Comparison of ENCODE assay signal across 16 cellular contexts in genomic region chr2:40372278-40372580, GRCh38.
DNase-seq lines count a peak whose midpoint lies in the region; ATAC-seq, FAIRE-seq and TF ChIP-seq lines count a peak whose summit lies in the region.
"Had no signal": no experiment of that assay in that cellular context is flagged by ENCODE, and none has a peak within 500 bp of the region (broad histone marks: within the 10 kb centered on the region; RNA-seq: fewer than 3 reads in every experiment).

No MANE protein-coding gene starts in this region.

- H3K4me3 ChIP-seq in adipocyte (ENCODE audit: low read length), result peak overlapping the region; percentile 47
- H3K4me3 ChIP-seq in iPS-20b (ENCODE audit: low read length), result no peak overlapping the region
- no peak overlapping the region for H3K4me3 ChIP-seq in skeletal muscle satellite cell (ENCODE audit: low read length)
- H3K4me3 ChIP-seq: coronary artery, lower lobe of right lung, upper lobe of left lung had no signal

- H3K36me3 ChIP-seq in adipocyte (ENCODE audit: control insufficient read depth, insufficient read depth, low read length, severe bottlenecking) (no peaks in the 10 kb centered on the region), iPS-20b (ENCODE audit: insufficient read depth, low read depth, low read length) (no peaks in the 10 kb centered on the region), skeletal muscle satellite cell (ENCODE audit: insufficient read depth, low read length) (no peaks in the 10 kb centered on the region)
- H3K36me3 ChIP-seq: lower lobe of right lung, upper lobe of left lung had no signal

- DNase-seq in H54 (ENCODE audit: insufficient read length, low spot score), result no peak
- no peak for DNase-seq in adipocyte (ENCODE audit: low read depth)
- DNase-seq in stimulated activated CD4-positive, alpha-beta T cell treated with anti-CD3 and anti-CD28 coated beads, Interleukin-4, amount 100 ng/mL, for 4 hours, result no peak
- DNase-seq in GM19239 (ENCODE audit: insufficient read length, low spot score), result no peak
- no peak for DNase-seq in NCI-H1417 treated with DMSO at 0.1 percent for 48 hours (lab: John Stamatoyannopoulos, UW)
- DNase-seq: activated B cell treated with CpG ODN at 0.5 μM for 24 hours, lower lobe of right lung, NCI-H1048, occipital lobe, SW 1271, upper lobe of left lung had no signal

- peak overlapping the region; percentile 55 for H3K9ac ChIP-seq in adipocyte (ENCODE audit: low read length)
- H3K9ac ChIP-seq in iPS-20b (ENCODE audit: low read depth, low read length), result 0 out of 2 replicates have a peak overlapping the region, but pooled peaks have one; percentile 1
- peak overlapping the region; percentile 69 for H3K9ac ChIP-seq in skeletal muscle satellite cell (ENCODE audit: low read depth, low read length)

- H3K4me1 ChIP-seq in adipocyte (ENCODE audit: control insufficient read depth, insufficient read depth, low read length) (peaks cover 34% of the 10 kb centered on the region), iPS-20b (ENCODE audit: insufficient read depth, low read length) (peaks cover 7% of the 10 kb centered on the region; the same call in 1 of the 2 replicates), skeletal muscle satellite cell (ENCODE audit: control insufficient read depth, insufficient read depth, low read length) (peaks cover 52% of the 10 kb centered on the region)
- H3K4me1 ChIP-seq: lower lobe of right lung had no signal

- H3K27me3 ChIP-seq in adipocyte (replicated peaks; ENCODE audit: control insufficient read depth, insufficient read depth, low read length) (no peaks in the 10 kb centered on the region), iPS-20b (ENCODE audit: insufficient read depth, low read length) (no peaks in the 10 kb centered on the region), skeletal muscle satellite cell (ENCODE audit: control insufficient read depth, insufficient read depth, low read length) (no peaks in the 10 kb centered on the region)
- H3K27me3 ChIP-seq: upper lobe of left lung had no signal

- no peak for ATAC-seq in GM21360 (IDR thresholded peaks at IDR 0.05; ENCODE audit: unreplicated experiment)
- ATAC-seq: activated naive CD4-positive, alpha-beta T cell treated with anti-CD3 and anti-CD28 coated beads, Interleukin-2, amount 50 U/mL, for 72 hours had no signal

- no peak overlapping the region for H3K27ac ChIP-seq in iPS-20b (ENCODE audit: low read length)
- H3K27ac ChIP-seq: lower lobe of right lung, upper lobe of left lung had no signal

- no peak for TF ChIP-seq POLR2A in H54 (IDR thresholded peaks at IDR 0.05; ENCODE audit: low read depth, low read length)

- H3K4me2 ChIP-seq in skeletal muscle satellite cell (ENCODE audit: low read length), result peak overlapping the region; percentile 45

- peak; percentile 50 for FAIRE-seq in H54 (lab: Jason Lieb, UNC)
- FAIRE-seq in GM19239 (lab: Jason Lieb, UNC), result no peak

- H3K9me3 ChIP-seq in adipocyte (ENCODE audit: control insufficient read depth, low read length) (no peaks in the 10 kb centered on the region), iPS-20b (ENCODE audit: insufficient read depth, low read depth, low read length) (no peaks in the 10 kb centered on the region), skeletal muscle satellite cell (replicated peaks; ENCODE audit: low read length) (no peaks in the 10 kb centered on the region)
- H3K9me3 ChIP-seq: lower lobe of right lung, upper lobe of left lung had no signal

Comparison
In these comparisons a context has a peak if more than half of its experiments do, and no peak if none do; other contexts are left out.
1. H3K9ac ChIP-seq: peak in every context shown above with its lines; median percentile 69 in skeletal muscle satellite cell; 55 in adipocyte; 1 in iPS-20b.